Comparison of ENCODE assay signal across 8 cellular contexts in genomic region chr3:196609343-196609775, GRCh38.
A peak's percentile ranks its signal among the peaks of the same experiment; 100 is the strongest.
DNase-seq lines count a peak whose midpoint lies in the region; ATAC-seq and TF ChIP-seq lines count a peak whose summit lies in the region.

No MANE protein-coding gene starts in this region.

- no peaks in the 10 kb centered on the region for H3K36me3 ChIP-seq in WERI-Rb-1
- H3K36me3 ChIP-seq in brain microvascular endothelial cell (replicated peaks), result no peaks in the 10 kb centered on the region

- DNase-seq in GM13977 (ENCODE audit: low spot score), result peak; percentile 86
- DNase-seq in NCI-H2227 treated with DMSO at 0.1 percent for 48 hours (lab: John Stamatoyannopoulos, UW), result peak; percentile 14
- DNase-seq in WERI-Rb-1, result peak; percentile 85
- DNase-seq in brain microvascular endothelial cell, result peak; percentile 65
- DNase-seq in iPS-NIHi11 (ENCODE audit: low spot score), result peak; percentile 95
- peak; percentile 88 to 91 for DNase-seq in stimulated activated CD4-positive, alpha-beta T cell treated with anti-CD3 and anti-CD28 coated beads, Interleukin-15, amount 100 ng/mL, for 1 hour (ENCODE audit: low read depth in 1 of 2, low spot score in 1 of 2)

- H3K27me3 ChIP-seq in WERI-Rb-1 (ENCODE audit: insufficient read depth, low read depth, severe bottlenecking), result no peaks in the 10 kb centered on the region
- no peaks in the 10 kb centered on the region for H3K27me3 ChIP-seq in brain microvascular endothelial cell (replicated peaks)

- H3K9me3 ChIP-seq in WERI-Rb-1 (ENCODE audit: severe bottlenecking), result no peaks in the 10 kb centered on the region

- ATAC-seq in HG03103 (IDR thresholded peaks at IDR 0.05; ENCODE audit: low read depth, unreplicated experiment), result peak; percentile 85
- ATAC-seq in GM18873 (IDR thresholded peaks at IDR 0.05; ENCODE audit: low FRiP score, unreplicated experiment), result no peak

- in situ Hi-C loops in GM13977 (cut with MboI; ENCODE audit: low pct_unique_long_range_greater_than_20kb, low sequenced_read_pairs, unreplicated experiment), result no loop called here
- in situ Hi-C loops in brain microvascular endothelial cell (cut with HindIII; ENCODE audit: low pct_ligation_motif_present, low sequenced_read_pairs), result no loop called here

- H3K4me3 ChIP-seq in WERI-Rb-1 (ENCODE audit: low read depth, low read length), result no peak overlapping the region
- no peak overlapping the region for H3K4me3 ChIP-seq in brain microvascular endothelial cell (ENCODE audit: low read depth, low read length)

- TF ChIP-seq CTCF in GM13977 (IDR thresholded peaks at IDR 0.05; ENCODE audit: extremely low read depth, insufficient read depth, missing control alignments) (peak; percentile 83), WERI-Rb-1 (IDR thresholded peaks at IDR 0.05; ENCODE audit: low read depth, low read length) (peak; percentile 54), brain microvascular endothelial cell (IDR thresholded peaks at IDR 0.05; ENCODE audit: low read depth, low read length, missing control alignments) (peak; percentile 92)

- H3K27ac ChIP-seq in WERI-Rb-1 (no peak overlapping the region), brain microvascular endothelial cell (no peak overlapping the region)

Comparison
In these comparisons a context has a peak if more than half of its experiments do, and no peak if none do; other contexts are left out.
1. DNase-seq: peak in every context shown above with its lines; median percentile 95 in iPS-NIHi11; 90 in stimulated activated CD4-positive, alpha-beta T cell treated with anti-CD3 and anti-CD28 coated beads, Interleukin-15, amount 100 ng/mL, for 1 hour; 86 in GM13977; 85 in WERI-Rb-1; 65 in brain microvascular endothelial cell; 14 in NCI-H2227 treated with DMSO at 0.1 percent for 48 hours.